1 cellular context compared by ENCODE assay signal in the genomic region with DNA sequence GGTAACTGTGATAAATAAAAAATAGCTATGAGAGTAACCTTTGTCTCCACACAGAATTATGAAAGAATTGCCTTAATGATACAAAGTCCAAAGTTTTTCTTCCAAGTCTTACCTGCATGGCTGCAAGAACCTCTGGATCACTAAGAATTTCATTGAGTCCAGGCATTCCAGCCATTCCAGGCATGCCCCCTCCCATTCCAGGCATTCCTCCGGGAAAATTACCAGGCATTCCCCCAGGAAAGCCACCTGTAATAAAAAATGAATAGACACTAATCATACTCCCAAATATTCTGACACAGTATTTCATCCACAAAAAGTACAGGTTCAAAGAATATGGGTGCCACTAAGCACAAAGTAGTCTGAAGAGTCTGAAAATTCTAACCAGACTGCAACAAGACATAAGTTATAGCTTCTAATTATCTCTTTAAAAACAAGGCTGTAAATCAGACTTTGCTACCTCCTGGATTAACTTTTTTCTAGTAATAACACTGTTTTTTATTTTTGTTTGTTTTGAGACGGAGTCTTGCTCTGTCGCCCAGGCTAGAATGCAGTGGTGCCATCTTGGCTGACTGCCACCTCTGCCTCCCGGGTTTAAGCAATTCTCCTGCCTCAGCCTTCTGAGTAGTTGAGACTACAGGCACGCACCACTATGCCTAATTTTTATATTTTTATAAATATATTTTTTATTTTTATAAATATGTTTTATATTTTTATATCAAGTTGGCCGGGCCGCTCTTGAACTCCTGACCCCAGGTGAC.
TF ChIP-seq lines count a peak whose summit lies in the region.

No MANE protein-coding gene starts in this region.

TF ChIP-seq in HEK293, 187 proteins besides CTCF, POLR2A, EP300 and RAD21 (continued from another document):
- TF ChIP-seq PRDM6 (tag by site-specific recombination; IDR thresholded peaks at IDR 0.05) = peak; percentile 70
- TF ChIP-seq ZNF398 (tag by site-specific recombination; IDR thresholded peaks at IDR 0.05) = no peak
- TF ChIP-seq RBAK (tag by site-specific recombination; IDR thresholded peaks at IDR 0.05) = no peak
- no peak for TF ChIP-seq ZNF677 (tag by site-specific recombination; IDR thresholded peaks at IDR 0.05)
- no peak for TF ChIP-seq ZBTB48 (tag by site-specific recombination; IDR thresholded peaks at IDR 0.05)
- no peak for TF ChIP-seq ZNF37A (tag by site-specific recombination; IDR thresholded peaks at IDR 0.05)
- TF ChIP-seq IKZF3 (tag by site-specific recombination; IDR thresholded peaks at IDR 0.05) = 0 out of 2 replicates have a peak, but pooled peaks have one; percentile 53
- TF ChIP-seq ATF2 (tag by site-specific recombination; IDR thresholded peaks at IDR 0.05; ENCODE audit: low read depth) = no peak
